Comparison of ENCODE assay signal across 8 cellular contexts in the genomic region with DNA sequence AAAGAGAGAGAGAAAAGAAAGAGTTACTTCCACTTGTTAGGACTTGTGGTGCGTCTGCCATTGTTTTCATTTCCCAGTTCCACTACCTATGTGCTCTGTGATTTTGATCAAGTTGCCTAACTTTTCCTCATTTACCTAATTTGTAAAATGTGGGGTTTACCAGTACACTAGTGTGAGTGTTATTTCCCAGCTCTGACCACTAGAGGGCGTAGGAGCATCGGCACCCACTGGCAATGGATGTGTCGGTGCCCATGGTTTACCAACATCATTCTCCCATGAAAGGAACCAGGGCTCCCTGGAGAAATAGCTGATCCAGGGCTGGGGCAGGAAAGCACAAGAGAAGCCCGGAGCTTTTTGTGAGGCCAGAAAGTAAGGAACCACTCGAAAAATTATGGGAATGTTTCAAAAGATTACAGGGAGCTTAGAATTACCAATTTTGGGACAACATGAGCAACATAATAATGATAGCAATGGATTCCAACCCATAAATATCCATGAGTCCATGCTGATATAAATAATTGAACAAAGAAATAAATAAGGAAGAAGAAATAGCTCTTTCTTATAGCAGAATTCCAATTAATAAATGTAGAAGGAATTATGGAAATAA. TPM values are rescaled to one million over a fixed set of nuclear protein-coding genes. Genes with fewer than 3 reads are reported as not detected.
DNase-seq lines count a peak whose midpoint lies in the region; ATAC-seq and TF ChIP-seq lines count a peak whose summit lies in the region.

No MANE protein-coding gene starts in this region.

- H3K27ac ChIP-seq in KMS-11 (no peak overlapping the region), RWPE2 (ENCODE audit: poor library complexity, severe bottlenecking) (no peak overlapping the region)

- no peaks in the 10 kb centered on the region for H3K9me3 ChIP-seq in RWPE2 (ENCODE audit: severe bottlenecking)

- H3K9ac ChIP-seq in KMS-11, result no peak overlapping the region

- H3K4me1 ChIP-seq in KMS-11 (ENCODE audit: low read depth, poor library complexity, severe bottlenecking) (no peaks in the 10 kb centered on the region), RWPE2 (ENCODE audit: insufficient read depth, poor library complexity, severe bottlenecking) (no peaks in the 10 kb centered on the region)

- H3K27me3 ChIP-seq in KMS-11 (ENCODE audit: insufficient read depth, low read depth) (peaks cover 31% of the 10 kb centered on the region; the same call in 1 of the 2 replicates), RWPE2 (ENCODE audit: insufficient read depth, poor library complexity, severe bottlenecking) (peaks cover 7% of the 10 kb centered on the region)

- H3K36me3 ChIP-seq in KMS-11 (ENCODE audit: insufficient read depth) (no peaks in the 10 kb centered on the region), RWPE2 (ENCODE audit: low read depth) (no peaks in the 10 kb centered on the region)

- H3K9me3 Mint-ChIP-seq in activated naive CD4-positive, alpha-beta T cell treated with anti-CD3 and anti-CD28 coated beads for 36 hours, result peaks cover 1% of the 10 kb centered on the region
- H3K9me3 Mint-ChIP-seq in glutamatergic neuron (ENCODE audit: unreplicated experiment), result no peaks in the 10 kb centered on the region

- no peaks in the 10 kb centered on the region for H4K20me1 ChIP-seq in KMS-11 (ENCODE audit: insufficient read depth)

- H3K4me1 Mint-ChIP-seq in activated naive CD4-positive, alpha-beta T cell treated with anti-CD3 and anti-CD28 coated beads for 36 hours (ENCODE audit: low read depth), result peaks cover 29% of the 10 kb centered on the region
- no peaks in the 10 kb centered on the region for H3K4me1 Mint-ChIP-seq in glutamatergic neuron (ENCODE audit: low read depth, unreplicated experiment)

- CTCF ChIA-PET in activated naive CD4-positive, alpha-beta T cell treated with anti-CD3 and anti-CD28 coated beads for 36 hours (lab: Charles Lee), result interaction anchor here (0.7 to 3.6 kb wide), 37 partner anchors 9 to 387 kb away, joined by 3 to 48 read pairs (median 4); a partner anchor contains a TSS

- intact Hi-C loops in activated naive CD4-positive, alpha-beta T cell treated with anti-CD3 and anti-CD28 coated beads for 36 hours (cut with micrococcal nuclease), result loop anchor here (5.0 kb wide), 3 partner anchors 50 to 105 kb away; a partner anchor contains a TSS

- peaks cover 1% of the 10 kb centered on the region for H3K27me3 Mint-ChIP-seq in activated naive CD4-positive, alpha-beta T cell treated with anti-CD3 and anti-CD28 coated beads for 36 hours (ENCODE audit: low read depth)
- no peaks in the 10 kb centered on the region for H3K27me3 Mint-ChIP-seq in glutamatergic neuron (ENCODE audit: unreplicated experiment)

- no peaks in the 10 kb centered on the region for H3K79me2 ChIP-seq in KMS-11 (ENCODE audit: insufficient read depth, low read depth)

- no peak overlapping the region for H3K4me3 Mint-ChIP-seq in activated naive CD4-positive, alpha-beta T cell treated with anti-CD3 and anti-CD28 coated beads for 36 hours
- H3K4me3 Mint-ChIP-seq in glutamatergic neuron (ENCODE audit: unreplicated experiment), result no peak overlapping the region

- no peaks in the 10 kb centered on the region for H3K36me3 Mint-ChIP-seq in activated naive CD4-positive, alpha-beta T cell treated with anti-CD3 and anti-CD28 coated beads for 36 hours (ENCODE audit: low read depth)
- no peaks in the 10 kb centered on the region for H3K36me3 Mint-ChIP-seq in glutamatergic neuron (ENCODE audit: unreplicated experiment)

- peak; percentile 32 for DNase-seq in DMS153 (lab: John Stamatoyannopoulos, UW)
- no peak for DNase-seq in RWPE2 (ENCODE audit: low spot score)
- DNase-seq in activated naive CD4-positive, alpha-beta T cell treated with anti-CD3 and anti-CD28 coated beads for 36 hours, result peak; percentile 85
- peak; percentile 76 for DNase-seq in glutamatergic neuron
- peak; percentile 24 for DNase-seq in renal cortical epithelial cell (ENCODE audit: low read depth)

- TF ChIP-seq CTCF in KMS-11 (conservative IDR thresholded peaks at IDR 0.05; ENCODE audit: low read depth, low read length) (peak; percentile 99), RWPE2 (IDR thresholded peaks at IDR 0.05; ENCODE audit: poor library complexity, severe bottlenecking) (peak; percentile 94), glutamatergic neuron (IDR thresholded peaks at IDR 0.05; ENCODE audit: partially characterized antibody, unreplicated experiment) (peak; percentile 98)

- no peak overlapping the region for H3K4me2 ChIP-seq in KMS-11

- H2AFZ ChIP-seq in KMS-11 (ENCODE audit: low read depth), result no peak overlapping the region

- ATAC-seq in RWPE2 (ENCODE audit: low read depth) (peak; percentile 78; the same call in 2 of the 3 replicates), HG03280 (IDR thresholded peaks at IDR 0.05; ENCODE audit: unreplicated experiment) (no peak), HG03175 (IDR thresholded peaks at IDR 0.05; ENCODE audit: unreplicated experiment) (no peak)

- H3K4me3 ChIP-seq in KMS-11 (IDR thresholded peaks at IDR 0.05; ENCODE audit: insufficient read depth, low read depth, low read length), result no peak overlapping the region
- H3K4me3 ChIP-seq in RWPE2 (ENCODE audit: severe bottlenecking), result no peak overlapping the region

- H3K27ac Mint-ChIP-seq in activated naive CD4-positive, alpha-beta T cell treated with anti-CD3 and anti-CD28 coated beads for 36 hours, result no peak overlapping the region
- H3K27ac Mint-ChIP-seq in glutamatergic neuron (ENCODE audit: unreplicated experiment), result no peak overlapping the region

RNA-seq across cellular contexts. Expression of a gene that starts 15.1 kb away (rescaled TPM):
- total RNA-seq in activated naive CD4-positive, alpha-beta T cell treated with anti-CD3 and anti-CD28 coated beads for 36 hours, result not detected
- total RNA-seq in glutamatergic neuron (ENCODE audit: unreplicated experiment) (not detected), renal cortical epithelial cell (not detected in 2 replicates)

RNA-seq across cellular contexts. Expression of a gene that starts 46.1 kb away (rescaled TPM):
- not detected for total RNA-seq in activated naive CD4-positive, alpha-beta T cell treated with anti-CD3 and anti-CD28 coated beads for 36 hours
- total RNA-seq in glutamatergic neuron (ENCODE audit: unreplicated experiment), result not detected
- total RNA-seq in renal cortical epithelial cell, result not detected in 2 replicates
